ENCODE assay signal across 1 cellular context in the genomic region with DNA sequence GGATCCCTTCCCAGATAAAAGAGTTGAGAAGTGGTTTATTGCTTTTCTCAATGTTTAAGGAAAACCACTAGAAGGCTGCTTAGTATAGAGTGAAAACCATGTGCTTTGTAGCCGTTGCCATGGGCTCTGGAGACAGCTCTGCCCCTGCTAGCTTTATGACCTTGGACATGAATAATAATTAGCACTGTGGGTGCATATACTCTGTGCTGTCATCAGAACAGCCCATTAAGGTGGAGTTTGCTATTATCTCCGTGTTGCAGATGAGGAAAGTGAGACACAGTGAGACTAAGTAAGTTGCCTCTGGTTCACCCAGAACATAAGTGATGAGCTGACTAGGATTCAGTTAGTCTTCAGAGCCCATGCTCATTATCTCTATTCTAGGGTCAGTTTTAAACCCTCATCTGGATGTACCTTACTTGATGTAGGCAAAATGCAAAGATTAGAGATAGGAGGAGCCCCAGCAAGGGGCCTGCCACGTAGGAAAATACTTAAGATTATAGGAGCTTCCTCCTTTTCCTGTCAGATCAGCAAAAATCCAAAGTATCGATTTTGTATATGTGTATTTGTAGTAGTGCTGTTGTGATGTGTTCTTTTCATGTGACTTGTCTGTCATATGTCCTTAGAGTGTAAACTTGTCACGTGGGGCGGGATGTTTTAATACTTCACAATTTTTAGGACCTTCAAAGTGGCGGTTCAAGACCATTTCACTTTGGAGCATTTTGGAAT.
TF ChIP-seq lines count a peak whose summit lies in the region.

No MANE protein-coding gene starts in this region.

TF ChIP-seq in GM23338, 12 proteins besides CTCF, POLR2A, EP300 and RAD21 (continued from another document):
- TF ChIP-seq ZNF462 (CRISPR knock-in tag; IDR thresholded peaks at IDR 0.05) (no peak), POLR2AphosphoS5 (IDR thresholded peaks at IDR 0.05; ENCODE audit: low read depth) (no peak), CREB1 (CRISPR knock-in tag; IDR thresholded peaks at IDR 0.05; ENCODE audit: low read depth) (no peak), EZH2 (IDR thresholded peaks at IDR 0.05; ENCODE audit: low read depth, unreplicated experiment) (no peak), NANOG (IDR thresholded peaks at IDR 0.05; ENCODE audit: borderline replicate concordance) (no peak), JUNB (IDR thresholded peaks at IDR 0.05; ENCODE audit: unreplicated experiment) (no peak), ZNF114 (CRISPR knock-in tag; IDR thresholded peaks at IDR 0.05) (no peak), ETS1 (IDR thresholded peaks at IDR 0.05) (no peak)
- TF ChIP-seq, protein P1, sequence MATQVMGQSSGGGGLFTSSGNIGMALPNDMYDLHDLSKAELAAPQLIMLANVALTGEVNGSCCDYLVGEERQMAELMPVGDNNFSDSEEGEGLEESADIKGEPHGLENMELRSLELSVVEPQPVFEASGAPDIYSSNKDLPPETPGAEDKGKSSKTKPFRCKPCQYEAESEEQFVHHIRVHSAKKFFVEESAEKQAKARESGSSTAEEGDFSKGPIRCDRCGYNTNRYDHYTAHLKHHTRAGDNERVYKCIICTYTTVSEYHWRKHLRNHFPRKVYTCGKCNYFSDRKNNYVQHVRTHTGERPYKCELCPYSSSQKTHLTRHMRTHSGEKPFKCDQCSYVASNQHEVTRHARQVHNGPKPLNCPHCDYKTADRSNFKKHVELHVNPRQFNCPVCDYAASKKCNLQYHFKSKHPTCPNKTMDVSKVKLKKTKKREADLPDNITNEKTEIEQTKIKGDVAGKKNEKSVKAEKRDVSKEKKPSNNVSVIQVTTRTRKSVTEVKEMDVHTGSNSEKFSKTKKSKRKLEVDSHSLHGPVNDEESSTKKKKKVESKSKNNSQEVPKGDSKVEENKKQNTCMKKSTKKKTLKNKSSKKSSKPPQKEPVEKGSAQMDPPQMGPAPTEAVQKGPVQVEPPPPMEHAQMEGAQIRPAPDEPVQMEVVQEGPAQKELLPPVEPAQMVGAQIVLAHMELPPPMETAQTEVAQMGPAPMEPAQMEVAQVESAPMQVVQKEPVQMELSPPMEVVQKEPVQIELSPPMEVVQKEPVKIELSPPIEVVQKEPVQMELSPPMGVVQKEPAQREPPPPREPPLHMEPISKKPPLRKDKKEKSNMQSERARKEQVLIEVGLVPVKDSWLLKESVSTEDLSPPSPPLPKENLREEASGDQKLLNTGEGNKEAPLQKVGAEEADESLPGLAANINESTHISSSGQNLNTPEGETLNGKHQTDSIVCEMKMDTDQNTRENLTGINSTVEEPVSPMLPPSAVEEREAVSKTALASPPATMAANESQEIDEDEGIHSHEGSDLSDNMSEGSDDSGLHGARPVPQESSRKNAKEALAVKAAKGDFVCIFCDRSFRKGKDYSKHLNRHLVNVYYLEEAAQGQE (IDR thresholded peaks at IDR 0.05; ENCODE audit: unreplicated experiment), result no peak
